Comparison of ENCODE assay signal across 1 cellular context in the genomic region with DNA sequence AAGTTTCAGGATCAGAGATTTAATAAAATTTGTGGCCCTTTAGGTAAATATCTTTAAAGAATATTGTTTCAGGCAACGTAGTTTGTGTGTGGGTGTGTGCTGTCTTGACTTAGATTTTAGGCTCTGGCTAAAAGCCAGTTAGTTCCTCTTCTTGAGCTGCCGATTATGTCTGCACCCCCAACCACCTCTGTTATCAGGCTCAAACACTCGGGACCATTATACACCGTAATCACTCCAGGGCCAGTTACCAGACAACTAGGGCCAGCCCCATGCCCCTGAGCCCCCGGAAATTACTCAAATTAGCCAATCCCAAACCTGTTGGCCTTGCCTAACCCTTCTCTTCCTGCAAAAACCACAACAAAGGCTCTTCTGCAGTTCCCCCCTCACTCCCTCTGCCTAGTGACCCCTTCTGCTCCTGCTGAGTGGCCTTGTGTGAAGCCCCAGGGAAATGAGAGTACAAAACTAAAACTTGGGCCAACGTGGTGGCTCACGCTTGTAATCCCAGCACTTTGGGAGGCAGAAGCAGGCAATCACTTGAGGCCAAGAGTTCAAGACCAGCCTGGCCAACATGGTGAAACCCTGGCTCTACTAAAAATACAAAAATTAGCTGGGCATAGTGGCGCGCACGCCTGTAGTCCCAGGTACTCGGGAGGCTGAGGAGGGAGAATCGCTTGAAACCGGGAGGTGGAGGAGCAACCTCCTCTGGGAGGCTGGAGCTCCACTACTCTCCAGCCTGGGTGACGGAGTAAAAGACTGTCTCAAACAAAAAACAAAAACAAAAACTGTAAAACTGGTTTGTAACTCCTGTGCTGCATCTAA.
TF ChIP-seq lines count a peak whose summit lies in the region.

No MANE protein-coding gene starts in this region.

TF ChIP-seq in K562, 482 proteins besides CTCF, POLR2A, EP300 and RAD21 (continued from another document and continues in another):
- TF ChIP-seq, protein P1, sequence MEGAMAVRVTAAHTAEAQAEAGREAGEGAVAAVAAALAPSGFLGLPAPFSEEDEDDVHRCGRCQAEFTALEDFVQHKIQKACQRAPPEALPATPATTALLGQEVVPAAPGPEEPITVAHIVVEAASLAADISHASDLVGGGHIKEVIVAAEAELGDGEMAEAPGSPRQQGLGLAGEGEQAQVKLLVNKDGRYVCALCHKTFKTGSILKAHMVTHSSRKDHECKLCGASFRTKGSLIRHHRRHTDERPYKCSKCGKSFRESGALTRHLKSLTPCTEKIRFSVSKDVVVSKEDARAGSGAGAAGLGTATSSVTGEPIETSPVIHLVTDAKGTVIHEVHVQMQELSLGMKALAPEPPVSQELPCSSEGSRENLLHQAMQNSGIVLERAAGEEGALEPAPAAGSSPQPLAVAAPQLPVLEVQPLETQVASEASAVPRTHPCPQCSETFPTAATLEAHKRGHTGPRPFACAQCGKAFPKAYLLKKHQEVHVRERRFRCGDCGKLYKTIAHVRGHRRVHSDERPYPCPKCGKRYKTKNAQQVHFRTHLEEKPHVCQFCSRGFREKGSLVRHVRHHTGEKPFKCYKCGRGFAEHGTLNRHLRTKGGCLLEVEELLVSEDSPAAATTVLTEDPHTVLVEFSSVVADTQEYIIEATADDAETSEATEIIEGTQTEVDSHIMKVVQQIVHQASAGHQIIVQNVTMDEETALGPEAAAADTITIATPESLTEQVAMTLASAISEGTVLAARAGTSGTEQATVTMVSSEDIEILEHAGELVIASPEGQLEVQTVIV (CRISPR knock-in tag; IDR thresholded peaks at IDR 0.05; ENCODE audit: borderline replicate concordance): peak; percentile 59; the same call in 1 of the 2 replicates
- TF ChIP-seq CBFA2T2 (conservative IDR thresholded peaks at IDR 0.05) (peak; percentile 100), RCOR1 (IDR thresholded peaks at IDR 0.05; ENCODE audit: borderline replicate concordance in 1 of 2, low read depth in 2 of 2, low read length in 2 of 2) (peak; percentile 97 to 99), FOXJ3 (CRISPR knock-in tag; IDR thresholded peaks at IDR 0.05) (no peak; the same call in 1 of the 2 replicates), NCOA2 (IDR thresholded peaks at IDR 0.05; ENCODE audit: partially characterized antibody in 2 of 2) (peak in 1 of 2 experiments; percentile 95), NFIX (CRISPR knock-in tag; IDR thresholded peaks at IDR 0.05; ENCODE audit: low read depth) (peak; percentile 33; the same call in 1 of the 2 replicates), TRIM24 (IDR thresholded peaks at IDR 0.05) (peak; percentile 99), GMEB1 (CRISPR knock-in tag; IDR thresholded peaks at IDR 0.05) (peak; percentile 68), ZNF583 (CRISPR knock-in tag; IDR thresholded peaks at IDR 0.05) (peak; percentile 93), ZNF133 (CRISPR knock-in tag; IDR thresholded peaks at IDR 0.05) (peak; percentile 83; the same call in 1 of the 2 replicates), CBX8 (IDR thresholded peaks at IDR 0.05; ENCODE audit: borderline replicate concordance, extremely low read depth, low read depth, low read length, poor library complexity, severe bottlenecking) (no peak), ELF4 (CRISPR knock-in tag; IDR thresholded peaks at IDR 0.05) (peak; percentile 93), HDGF (IDR thresholded peaks at IDR 0.05) (peak; percentile 97), MLLT1 (IDR thresholded peaks at IDR 0.05) (peak; percentile 49 to 99; a peak in 3 of 4 replicates), MAFK (IDR thresholded peaks at IDR 0.05; ENCODE audit: low read length) (peak; percentile 19; the same call in 1 of the 2 replicates), FOXK1 (CRISPR knock-in tag; IDR thresholded peaks at IDR 0.05; ENCODE audit: borderline replicate concordance) (peak; percentile 86; the same call in 1 of the 2 replicates), ZFP30 (CRISPR knock-in tag; IDR thresholded peaks at IDR 0.05; ENCODE audit: borderline replicate concordance) (no peak), FOXM1 (IDR thresholded peaks at IDR 0.05; ENCODE audit: low read depth) (peak; percentile 99), FOXM1 (CRISPR knock-in tag; IDR thresholded peaks at IDR 0.05; ENCODE audit: low read depth) (no peak), BRD9 (IDR thresholded peaks at IDR 0.05; ENCODE audit: low read depth, partially characterized antibody) (peak; percentile 97), CHAMP1 (IDR thresholded peaks at IDR 0.05) (peak; percentile 99), DACH1 (IDR thresholded peaks at IDR 0.05; ENCODE audit: partially characterized antibody) (peak; percentile 76), KDM4B (IDR thresholded peaks at IDR 0.05; ENCODE audit: borderline replicate concordance in 2 of 2, low read depth in 1 of 2) (no peak), MYNN (IDR thresholded peaks at IDR 0.05) (peak; percentile 76; the same call in 1 of the 2 replicates), MYNN (CRISPR knock-in tag; IDR thresholded peaks at IDR 0.05) (no peak), STAG1 (CRISPR knock-in tag; IDR thresholded peaks at IDR 0.05; ENCODE audit: borderline replicate concordance) (no peak), BCL6 (CRISPR knock-in tag; IDR thresholded peaks at IDR 0.05) (peak; percentile 76; the same call in 1 of the 2 replicates), TGIF2 (CRISPR knock-in tag; IDR thresholded peaks at IDR 0.05) (no peak), MED1 (CRISPR knock-in tag; IDR thresholded peaks at IDR 0.05; ENCODE audit: borderline replicate concordance) (no peak), SUPT5H (IDR thresholded peaks at IDR 0.05) (peak; percentile 61), NBN (IDR thresholded peaks at IDR 0.05; ENCODE audit: low read depth) (peak; percentile 99), TCF3 (CRISPR knock-in tag; IDR thresholded peaks at IDR 0.05) (peak; percentile 100), ZNF589 (CRISPR knock-in tag; IDR thresholded peaks at IDR 0.05; ENCODE audit: low read depth) (peak; percentile 95), ZBTB8A (IDR thresholded peaks at IDR 0.05; ENCODE audit: partially characterized antibody) (no peak), ZNF75A (CRISPR knock-in tag; IDR thresholded peaks at IDR 0.05) (peak; percentile 74), GABPB1 (CRISPR knock-in tag; IDR thresholded peaks at IDR 0.05) (peak; percentile 87), THRB (CRISPR knock-in tag; conservative IDR thresholded peaks at IDR 0.05) (peak; percentile 93), RBM22 (IDR thresholded peaks at IDR 0.05; ENCODE audit: low read depth, low read length, poor library complexity, severe bottlenecking) (no peak)
- TF ChIP-seq, protein P2, sequence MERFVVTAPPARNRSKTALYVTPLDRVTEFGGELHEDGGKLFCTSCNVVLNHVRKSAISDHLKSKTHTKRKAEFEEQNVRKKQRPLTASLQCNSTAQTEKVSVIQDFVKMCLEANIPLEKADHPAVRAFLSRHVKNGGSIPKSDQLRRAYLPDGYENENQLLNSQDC (CRISPR knock-in tag; IDR thresholded peaks at IDR 0.05): no peak
- TF ChIP-seq, protein P3, sequence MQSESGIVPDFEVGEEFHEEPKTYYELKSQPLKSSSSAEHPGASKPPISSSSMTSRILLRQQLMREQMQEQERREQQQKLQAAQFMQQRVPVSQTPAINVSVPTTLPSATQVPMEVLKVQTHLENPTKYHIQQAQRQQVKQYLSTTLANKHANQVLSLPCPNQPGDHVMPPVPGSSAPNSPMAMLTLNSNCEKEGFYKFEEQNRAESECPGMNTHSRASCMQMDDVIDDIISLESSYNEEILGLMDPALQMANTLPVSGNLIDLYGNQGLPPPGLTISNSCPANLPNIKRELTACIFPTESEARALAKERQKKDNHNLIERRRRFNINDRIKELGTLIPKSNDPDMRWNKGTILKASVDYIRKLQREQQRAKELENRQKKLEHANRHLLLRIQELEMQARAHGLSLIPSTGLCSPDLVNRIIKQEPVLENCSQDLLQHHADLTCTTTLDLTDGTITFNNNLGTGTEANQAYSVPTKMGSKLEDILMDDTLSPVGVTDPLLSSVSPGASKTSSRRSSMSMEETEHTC (IDR thresholded peaks at IDR 0.05): peak; percentile 86
- TF ChIP-seq, protein P4, sequence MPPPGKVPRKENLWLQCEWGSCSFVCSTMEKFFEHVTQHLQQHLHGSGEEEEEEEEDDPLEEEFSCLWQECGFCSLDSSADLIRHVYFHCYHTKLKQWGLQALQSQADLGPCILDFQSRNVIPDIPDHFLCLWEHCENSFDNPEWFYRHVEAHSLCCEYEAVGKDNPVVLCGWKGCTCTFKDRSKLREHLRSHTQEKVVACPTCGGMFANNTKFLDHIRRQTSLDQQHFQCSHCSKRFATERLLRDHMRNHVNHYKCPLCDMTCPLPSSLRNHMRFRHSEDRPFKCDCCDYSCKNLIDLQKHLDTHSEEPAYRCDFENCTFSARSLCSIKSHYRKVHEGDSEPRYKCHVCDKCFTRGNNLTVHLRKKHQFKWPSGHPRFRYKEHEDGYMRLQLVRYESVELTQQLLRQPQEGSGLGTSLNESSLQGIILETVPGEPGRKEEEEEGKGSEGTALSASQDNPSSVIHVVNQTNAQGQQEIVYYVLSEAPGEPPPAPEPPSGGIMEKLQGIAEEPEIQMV (tag; conservative IDR thresholded peaks at IDR 0.05; ENCODE audit: low read depth): peak; percentile 76
- TF ChIP-seq, protein P5, sequence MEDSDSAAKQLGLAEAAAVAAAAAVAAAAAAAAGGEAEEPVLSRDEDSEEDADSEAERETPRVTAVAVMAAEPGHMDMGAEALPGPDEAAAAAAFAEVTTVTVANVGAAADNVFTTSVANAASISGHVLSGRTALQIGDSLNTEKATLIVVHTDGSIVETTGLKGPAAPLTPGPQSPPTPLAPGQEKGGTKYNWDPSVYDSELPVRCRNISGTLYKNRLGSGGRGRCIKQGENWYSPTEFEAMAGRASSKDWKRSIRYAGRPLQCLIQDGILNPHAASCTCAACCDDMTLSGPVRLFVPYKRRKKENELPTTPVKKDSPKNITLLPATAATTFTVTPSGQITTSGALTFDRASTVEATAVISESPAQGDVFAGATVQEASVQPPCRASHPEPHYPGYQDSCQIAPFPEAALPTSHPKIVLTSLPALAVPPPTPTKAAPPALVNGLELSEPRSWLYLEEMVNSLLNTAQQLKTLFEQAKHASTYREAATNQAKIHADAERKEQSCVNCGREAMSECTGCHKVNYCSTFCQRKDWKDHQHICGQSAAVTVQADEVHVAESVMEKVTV (CRISPR knock-in tag; IDR thresholded peaks at IDR 0.05): peak; percentile 53; the same call in 1 of the 2 replicates
- TF ChIP-seq, protein P6, sequence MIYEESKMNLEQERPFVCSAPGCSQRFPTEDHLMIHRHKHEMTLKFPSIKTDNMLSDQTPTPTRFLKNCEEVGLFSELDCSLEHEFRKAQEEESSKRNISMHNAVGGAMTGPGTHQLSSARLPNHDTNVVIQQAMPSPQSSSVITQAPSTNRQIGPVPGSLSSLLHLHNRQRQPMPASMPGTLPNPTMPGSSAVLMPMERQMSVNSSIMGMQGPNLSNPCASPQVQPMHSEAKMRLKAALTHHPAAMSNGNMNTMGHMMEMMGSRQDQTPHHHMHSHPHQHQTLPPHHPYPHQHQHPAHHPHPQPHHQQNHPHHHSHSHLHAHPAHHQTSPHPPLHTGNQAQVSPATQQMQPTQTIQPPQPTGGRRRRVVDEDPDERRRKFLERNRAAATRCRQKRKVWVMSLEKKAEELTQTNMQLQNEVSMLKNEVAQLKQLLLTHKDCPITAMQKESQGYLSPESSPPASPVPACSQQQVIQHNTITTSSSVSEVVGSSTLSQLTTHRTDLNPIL (CRISPR knock-in tag; IDR thresholded peaks at IDR 0.05): peak; percentile 85; the same call in 1 of the 2 replicates
